Comparison of ENCODE assay signal across 16 cellular contexts in genomic region chr1:87508247-87508646, GRCh38.
A peak's percentile ranks its signal among the peaks of the same experiment; 100 is the strongest.
DNase-seq lines count a peak whose midpoint lies in the region; TF ChIP-seq lines count a peak whose summit lies in the region.
"Had no signal": no experiment of that assay in that cellular context is flagged by ENCODE, and none has a peak within 500 bp of the region (broad histone marks: within the 10 kb centered on the region; RNA-seq: fewer than 3 reads in every experiment).

No MANE protein-coding gene starts in this region.

- TF ChIP-seq POLR2A in prostate gland (IDR thresholded peaks at IDR 0.05) = no peak

- H3K4me2 ChIP-seq in GM23248 (ENCODE audit: unreplicated experiment) (no peak overlapping the region), mammary epithelial cell (ENCODE audit: insufficient read depth, low read depth, low read length) (no peak overlapping the region)

- H4K20me1 ChIP-seq in GM23248 (ENCODE audit: insufficient read depth) (no peaks in the 10 kb centered on the region), mammary epithelial cell (ENCODE audit: insufficient read depth, low read length) (no peaks in the 10 kb centered on the region)

- no peaks in the 10 kb centered on the region for H3K36me3 ChIP-seq in GM23248 (ENCODE audit: low read depth)
- H3K36me3 ChIP-seq in prostate gland = no peaks in the 10 kb centered on the region
- H3K36me3 ChIP-seq in mammary epithelial cell (ENCODE audit: insufficient read depth, low read length) = no peaks in the 10 kb centered on the region
- H3K36me3 ChIP-seq: HAP-1 had no signal

- POLR2A ChIA-PET in AG04450 (lab: Yijun Ruan, JAX) = no interaction called here

- in situ Hi-C loops in GM23248 (cut with MboI) = no loop called here
- in situ Hi-C loops in mammary epithelial cell (cut with MboI; ENCODE audit: low sequenced_read_pairs in 2 of 2) = no loop called here

- no peaks in the 10 kb centered on the region for H3K9me2 ChIP-seq in GM23248 (ENCODE audit: insufficient read depth)

- dilution Hi-C loops in mammary epithelial cell (cut with HindIII; ENCODE audit: low sequenced_read_pairs) = no loop called here

- H3K4me1 ChIP-seq in GM23248 (ENCODE audit: insufficient read depth) (no peaks in the 10 kb centered on the region), prostate gland (replicated peaks) (no peaks in the 10 kb centered on the region), mammary epithelial cell (ENCODE audit: insufficient read depth, low read length) (no peaks in the 10 kb centered on the region)
- H3K4me1 ChIP-seq: HAP-1 had no signal

- H3F3A ChIP-seq in GM23248 (ENCODE audit: insufficient read depth) = no peaks in the 10 kb centered on the region

- H3K4me3 ChIP-seq in AG04450 (ENCODE audit: low read depth, low read length) (no peak overlapping the region), GM23248 (no peak overlapping the region), prostate gland (no peak overlapping the region), mammary epithelial cell (replicated peaks in 1 of 3; ENCODE audit: insufficient read depth in 1 of 3, low read depth in 2 of 3, low read length in 3 of 3) (no peak overlapping the region)
- H3K4me3 ChIP-seq: HAP-1 had no signal

- BruUV-seq in mammary epithelial cell (replicated peaks; lab: Mats Ljungman, UMichigan) = no TSS peak

- TF ChIP-seq CTCF in AG04450 (IDR thresholded peaks at IDR 0.05; ENCODE audit: low read depth, low read length) (no peak), prostate gland (IDR thresholded peaks at IDR 0.05) (no peak), mammary epithelial cell (conservative IDR thresholded peaks at IDR 0.05 in 1 of 2, IDR thresholded peaks at IDR 0.05 in 1 of 2; ENCODE audit: extremely low read depth in 1 of 2, insufficient read depth in 1 of 2, low read depth in 1 of 2, low read length in 2 of 2) (no peak)

- H3K9me3 ChIP-seq in AG04450 (ENCODE audit: control insufficient read depth, insufficient read depth, low read length) = no peaks in the 10 kb centered on the region
- H3K9me3 ChIP-seq in GM23248 (ENCODE audit: low read depth) = no peaks in the 10 kb centered on the region
- H3K9me3 ChIP-seq in prostate gland = no peaks in the 10 kb centered on the region
- no peaks in the 10 kb centered on the region for H3K9me3 ChIP-seq in mammary epithelial cell (replicated peaks; ENCODE audit: insufficient read depth, low read length)
- H3K9me3 ChIP-seq: HAP-1 had no signal

- 79 to 97% methylated on average over 1 of the region's 1 CpG for WGBS in GM23248 (ENCODE audit: low coverage in 1 of 2, low lambda C conversion rate in 2 of 2, missing lambda C conversion rate in 2 of 2), 2 experiments
- 39% methylated on average over 1 of the region's 1 CpG for WGBS in prostate gland
- 100% methylated on average over 1 of the region's 1 CpG for WGBS in mammary epithelial cell (ENCODE audit: low coverage, missing lambda C conversion rate)

- H2AFZ ChIP-seq in GM23248 (no peak overlapping the region), mammary epithelial cell (ENCODE audit: low read depth, low read length) (no peak overlapping the region)

- CTCF ChIA-PET in AG04450 (lab: Charles Lee) = interaction anchor here (1.0 kb wide), 1 partner anchor 23 kb away, joined by 4 read pairs; no protein-coding TSS in a partner anchor
- CTCF ChIA-PET in mammary epithelial cell (lab: Charles Lee; ENCODE audit: low non-redundant PET) = no interaction called here

- DNase-seq in AG04450 (ENCODE audit: low read depth, low spot score) = peak; percentile 18
- peak; percentile 24 for DNase-seq in GM23248
- peak; percentile 21 for DNase-seq in NCI-H69 (lab: John Stamatoyannopoulos, UW)
- DNase-seq in fibroblast of gingiva (ENCODE audit: low read depth) = peak; percentile 15
- DNase-seq in pons (ENCODE audit: low spot score) = no peak
- DNase-seq in NCI-H345 (lab: John Stamatoyannopoulos, UW) = no peak
- no peak for DNase-seq in prostate gland (ENCODE audit: low spot score)
- DNase-seq in mammary epithelial cell = no peak
- DNase-seq: DMS 273 treated with DMSO at 0.1 percent for 48 hours, NCI-H1105 treated with DMSO at 0.1 percent for 48 hours, NCI-H1694 treated with DMSO at 0.1 percent for 48 hours, NCI-H2107, NCI-H82, T-cell had no signal

- H3K79me2 ChIP-seq in GM23248 (ENCODE audit: insufficient read depth) (no peaks in the 10 kb centered on the region), mammary epithelial cell (ENCODE audit: insufficient read depth, low read length) (no peaks in the 10 kb centered on the region)

- no peaks in the 10 kb centered on the region for H3K27me3 ChIP-seq in AG04450 (ENCODE audit: control insufficient read depth, insufficient read depth, low read length)
- H3K27me3 ChIP-seq in GM23248 (replicated peaks; ENCODE audit: insufficient read depth) = no peaks in the 10 kb centered on the region
- no peaks in the 10 kb centered on the region for H3K27me3 ChIP-seq in prostate gland (replicated peaks; ENCODE audit: insufficient read depth)
- no peaks in the 10 kb centered on the region for H3K27me3 ChIP-seq in mammary epithelial cell (ENCODE audit: insufficient read depth, low read length)

- intact Hi-C loops in prostate gland (cut with DNase I) = no loop called here
- intact Hi-C loops in mammary epithelial cell (cut with micrococcal nuclease) = no loop called here

- H3K27ac ChIP-seq in AG04450 (ENCODE audit: low read depth, low read length) (no peak overlapping the region), GM23248 (no peak overlapping the region), prostate gland (no peak overlapping the region), mammary epithelial cell (ENCODE audit: insufficient read depth, low read depth, low read length) (no peak overlapping the region)
- H3K27ac ChIP-seq: C4-2B had no signal

- no peak overlapping the region for H3K9ac ChIP-seq in GM23248
- H3K9ac ChIP-seq in mammary epithelial cell (ENCODE audit: insufficient read depth, low read length) = no peak overlapping the region

Comparison
In these comparisons a context has a peak if more than half of its experiments do, and no peak if none do; other contexts are left out.
1. DNase-seq: peak in AG04450 (single experiment), GM23248 (single experiment), NCI-H69 (single experiment) and fibroblast of gingiva (single experiment); none in pons (single experiment), NCI-H345 (single experiment), prostate gland (single experiment) and mammary epithelial cell (single experiment).